ENCODE assay signal across 21 cellular contexts in genomic region chr5:123936548-123936947, GRCh38.
DNase-seq lines count a peak whose midpoint lies in the region; ATAC-seq and TF ChIP-seq lines count a peak whose summit lies in the region.
"Had no signal": no experiment of that assay in that cellular context is flagged by ENCODE, and none has a peak within 500 bp of the region (broad histone marks: within the 10 kb centered on the region; RNA-seq: fewer than 3 reads in every experiment).

No MANE protein-coding gene starts in this region.

- no peaks in the 10 kb centered on the region for H3K27me3 Mint-ChIP-seq in endodermal cell (ENCODE audit: insufficient read depth)
- no peaks in the 10 kb centered on the region for H3K27me3 Mint-ChIP-seq in nephron progenitor cell (ENCODE audit: low read depth, poor library complexity)
- H3K27me3 Mint-ChIP-seq: CD4-positive, alpha-beta T cell; IgD-negative memory B cell had no signal

- H3K4me1 ChIP-seq in OCI-LY3 (ENCODE audit: low read length) (peaks cover 17% of the 10 kb centered on the region), endodermal cell (ENCODE audit: control insufficient read depth, insufficient read depth, low read length) (no peaks in the 10 kb centered on the region)
- H3K4me1 ChIP-seq: BLaER1 treated with 17β-estradiol and CSF1 and Interleukin-3, amounts not matched to agents 10 nM and 100 nM; HAP-1 had no signal

- H3K36me3 ChIP-seq in OCI-LY3 (replicated peaks; ENCODE audit: low read depth, low read length) = no peaks in the 10 kb centered on the region
- no peaks in the 10 kb centered on the region for H3K36me3 ChIP-seq in endodermal cell (ENCODE audit: control insufficient read depth, insufficient read depth, low read length)
- H3K36me3 ChIP-seq: HAP-1 had no signal

- H3K9ac ChIP-seq in OCI-LY3 (ENCODE audit: low read length) = no peak overlapping the region; the same call in 1 of the 2 replicates
- H3K9ac ChIP-seq in endodermal cell (ENCODE audit: extremely low read depth, low read length, poor library complexity, severe bottlenecking) = no peak overlapping the region
- H3K9ac ChIP-seq: BLaER1 treated with 17β-estradiol and CSF1 and Interleukin-3, amounts not matched to agents 10 nM and 100 nM; KMS-11; SK-N-SH had no signal

- H3K36me3 Mint-ChIP-seq in endodermal cell (ENCODE audit: low read depth) (peaks cover 24% of the 10 kb centered on the region), nephron progenitor cell (ENCODE audit: low read depth) (peaks cover 69% of the 10 kb centered on the region)
- H3K36me3 Mint-ChIP-seq: IgD-negative memory B cell had no signal

- H3K4me3 ChIP-seq in OCI-LY3 (ENCODE audit: low read length) (no peak overlapping the region), endodermal cell (ENCODE audit: low read length) (peak overlapping the region; percentile 26)
- H3K4me3 ChIP-seq: HAP-1 had no signal

- no peaks in the 10 kb centered on the region for H4K20me1 ChIP-seq in OCI-LY3 (ENCODE audit: insufficient read depth, low read length)
- H4K20me1 ChIP-seq: BLaER1 treated with 17β-estradiol and CSF1 and Interleukin-3, amounts not matched to agents 10 nM and 100 nM had no signal

- peak overlapping the region; percentile 27; the same call in 1 of the 2 replicates for H3K27ac ChIP-seq in OCI-LY3 (ENCODE audit: low read length)
- no peak overlapping the region for H3K27ac ChIP-seq in endodermal cell (ENCODE audit: low read depth, low read length)
- H3K27ac ChIP-seq: BLaER1 treated with 17β-estradiol and CSF1 and Interleukin-3, amounts not matched to agents 10 nM and 100 nM; HL-60; KMS-11 had no signal

- H3K9me3 ChIP-seq in OCI-LY3 (ENCODE audit: insufficient read depth, low read length) = no peaks in the 10 kb centered on the region
- peaks cover 60% of the 10 kb centered on the region for H3K9me3 ChIP-seq in endodermal cell (ENCODE audit: control insufficient read depth, low read length)
- H3K9me3 ChIP-seq: HAP-1 had no signal

- no peak overlapping the region for H3K4me3 Mint-ChIP-seq in endodermal cell
- no peak overlapping the region for H3K4me3 Mint-ChIP-seq in nephron progenitor cell
- H3K4me3 Mint-ChIP-seq: CD4-positive, alpha-beta T cell; T-helper 1 cell treated with Interleukin-12 subunit alpha and Interleukin-12 subunit beta and Interleukin-4 antibody, amounts not matched to agents 30 μg/mL and 1 μg/mL, for 36 hours had no signal

- TF ChIP-seq CTCF in OCI-LY3 (IDR thresholded peaks at IDR 0.05; ENCODE audit: low read depth, low read length) (no peak), endodermal cell (conservative IDR thresholded peaks at IDR 0.05) (no peak), nephron progenitor cell (IDR thresholded peaks at IDR 0.05) (no peak)

- H3K9me3 Mint-ChIP-seq in endodermal cell (peaks cover 70% of the 10 kb centered on the region), nephron progenitor cell (peaks cover 87% of the 10 kb centered on the region)

- no peaks in the 10 kb centered on the region for H3K27me3 ChIP-seq in OCI-LY3 (ENCODE audit: low read depth, low read length)
- no peaks in the 10 kb centered on the region for H3K27me3 ChIP-seq in endodermal cell (ENCODE audit: control insufficient read depth, insufficient read depth, low read length, poor library complexity, severe bottlenecking)
- H3K27me3 ChIP-seq: BLaER1 treated with 17β-estradiol and CSF1 and Interleukin-3, amounts not matched to agents 10 nM and 100 nM had no signal

- H3K79me2 ChIP-seq in OCI-LY3 (ENCODE audit: low read length) = no peaks in the 10 kb centered on the region

- DNase-seq in DMS53 (lab: John Stamatoyannopoulos, UW) (peak; percentile 28), DMS53 treated with DMSO at 0.1 percent for 48 hours (lab: John Stamatoyannopoulos, UW; ENCODE audit: unreplicated experiment) (no peak), endodermal cell (no peak), nephron progenitor cell (peak; percentile 20), 8988T (no peak)
- DNase-seq: CD4-positive, alpha-beta T cell; GOT3; NCI-H1417 treated with DMSO at 0.1 percent for 48 hours; NCI-H2171; NCI-H524 treated with DMSO at 0.1 percent for 48 hours; SW 1271 had no signal

- no peaks in the 10 kb centered on the region for H3K4me1 Mint-ChIP-seq in endodermal cell
- no peaks in the 10 kb centered on the region for H3K4me1 Mint-ChIP-seq in nephron progenitor cell

- H3K27ac Mint-ChIP-seq in endodermal cell (no peak overlapping the region), nephron progenitor cell (no peak overlapping the region)
- H3K27ac Mint-ChIP-seq: CD4-positive, alpha-beta T cell; T-helper 1 cell treated with Interleukin-12 subunit alpha and Interleukin-12 subunit beta and Interleukin-4 antibody, amounts not matched to agents 30 μg/mL and 1 μg/mL, for 36 hours had no signal

- ATAC-seq in GM18502 (IDR thresholded peaks at IDR 0.05; ENCODE audit: poor library complexity, unreplicated experiment) (no peak), HG02610 (IDR thresholded peaks at IDR 0.05; ENCODE audit: unreplicated experiment) (no peak)

- H2AFZ ChIP-seq in OCI-LY3 (ENCODE audit: low read depth, low read length) = 0 out of 2 replicates have a peak overlapping the region, but pooled peaks have one; percentile 51

- peak overlapping the region; percentile 55 for H3K4me2 ChIP-seq in OCI-LY3 (ENCODE audit: low read length)
- H3K4me2 ChIP-seq: BLaER1 treated with 17β-estradiol and CSF1 and Interleukin-3, amounts not matched to agents 10 nM and 100 nM; KMS-11; SK-N-SH had no signal

- 98 to 100% methylated on average over 4 of the region's 4 CpGs for WGBS in endodermal cell (ENCODE audit: insufficient coverage in 1 of 2, insufficient read length in 1 of 2), 2 experiments

Comparison
In these comparisons a context has a peak if more than half of its experiments do, and no peak if none do; other contexts are left out.
1. DNase-seq: peak in DMS53 (single experiment) and nephron progenitor cell (single experiment); none in DMS53 treated with DMSO at 0.1 percent for 48 hours (single experiment), endodermal cell (single experiment) and 8988T (single experiment).